ENCODE assay signal across 1 cellular context in genomic region chr2:95165030-95165370, GRCh38.
TF ChIP-seq lines count a peak whose summit lies in the region.

No MANE protein-coding gene starts in this region.

TF ChIP-seq in HEK293, 187 proteins besides CTCF, POLR2A, EP300 and RAD21 (continued from another document):
- no peak for TF ChIP-seq ZFP37 (tag by site-specific recombination; IDR thresholded peaks at IDR 0.05)
